In genomic region chr9:104923289-104923688, GRCh38 we compare ENCODE assay signal across 2 cellular contexts.
TF ChIP-seq lines count a peak whose summit lies in the region.

No MANE protein-coding gene starts in this region.

TF ChIP-seq in A549, 52 proteins besides CTCF, POLR2A, EP300 and RAD21 (continued from another document):
- TF ChIP-seq JUNB (IDR thresholded peaks at IDR 0.05) (no peak), EHMT2 (IDR thresholded peaks at IDR 0.05; ENCODE audit: low read depth) (no peak), ZNF302 (CRISPR knock-in tag; IDR thresholded peaks at IDR 0.05) (no peak), CEBPB (IDR thresholded peaks at IDR 0.05) (peak; percentile 28 to 35; a peak in 2 of 4 replicates)
TF ChIP-seq in A549: peak in this region for 1.

TF ChIP-seq in K562, 482 proteins besides CTCF, POLR2A, EP300 and RAD21:
- TF ChIP-seq, protein P1, sequence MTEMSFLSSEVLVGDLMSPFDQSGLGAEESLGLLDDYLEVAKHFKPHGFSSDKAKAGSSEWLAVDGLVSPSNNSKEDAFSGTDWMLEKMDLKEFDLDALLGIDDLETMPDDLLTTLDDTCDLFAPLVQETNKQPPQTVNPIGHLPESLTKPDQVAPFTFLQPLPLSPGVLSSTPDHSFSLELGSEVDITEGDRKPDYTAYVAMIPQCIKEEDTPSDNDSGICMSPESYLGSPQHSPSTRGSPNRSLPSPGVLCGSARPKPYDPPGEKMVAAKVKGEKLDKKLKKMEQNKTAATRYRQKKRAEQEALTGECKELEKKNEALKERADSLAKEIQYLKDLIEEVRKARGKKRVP (CRISPR knock-in tag; IDR thresholded peaks at IDR 0.05) = peak; percentile 79
- TF ChIP-seq NR2C1 (IDR thresholded peaks at IDR 0.05) (no peak), NR2C1 (tag; IDR thresholded peaks at IDR 0.05) (no peak), NONO (IDR thresholded peaks at IDR 0.05; ENCODE audit: low read depth in 2 of 2, low read length in 1 of 2) (no peak), CEBPG (CRISPR knock-in tag; IDR thresholded peaks at IDR 0.05) (peak; percentile 63), CEBPG (tag; conservative IDR thresholded peaks at IDR 0.05 in 1 of 2, IDR thresholded peaks at IDR 0.05 in 1 of 2) (peak; percentile 62 to 91), SRSF9 (IDR thresholded peaks at IDR 0.05; ENCODE audit: borderline replicate concordance, low read depth, low read length) (no peak), ZNF347 (CRISPR knock-in tag; IDR thresholded peaks at IDR 0.05; ENCODE audit: low read depth) (no peak), ZNF12 (CRISPR knock-in tag; IDR thresholded peaks at IDR 0.05) (no peak), RNF2 (IDR thresholded peaks at IDR 0.05) (no peak), ZNF584 (CRISPR knock-in tag; IDR thresholded peaks at IDR 0.05; ENCODE audit: low read depth) (no peak), SMAD3 (CRISPR knock-in tag; conservative IDR thresholded peaks at IDR 0.05) (no peak), SRSF7 (optimal IDR thresholded peaks at IDR 0.05; ENCODE audit: low read depth, low read length) (no peak), WHSC1 (IDR thresholded peaks at IDR 0.05; ENCODE audit: low read length) (no peak), TCF7 (IDR thresholded peaks at IDR 0.05; ENCODE audit: borderline replicate concordance) (no peak), PTRF (tag; IDR thresholded peaks at IDR 0.05) (no peak), RFX5 (IDR thresholded peaks at IDR 0.05; ENCODE audit: low read depth, low read length) (no peak), POLR2AphosphoS2 (IDR thresholded peaks at IDR 0.05; ENCODE audit: low read length) (no peak), LARP7 (IDR thresholded peaks at IDR 0.05) (no peak), MXD1 (CRISPR knock-in tag; IDR thresholded peaks at IDR 0.05; ENCODE audit: borderline replicate concordance, poor library complexity, severe bottlenecking) (no peak), DMBX1 (CRISPR knock-in tag; IDR thresholded peaks at IDR 0.05; ENCODE audit: borderline replicate concordance) (no peak), CEBPB (tag; IDR thresholded peaks at IDR 0.05) (peak; percentile 11; the same call in 1 of the 2 replicates)
- TF ChIP-seq, protein P2, sequence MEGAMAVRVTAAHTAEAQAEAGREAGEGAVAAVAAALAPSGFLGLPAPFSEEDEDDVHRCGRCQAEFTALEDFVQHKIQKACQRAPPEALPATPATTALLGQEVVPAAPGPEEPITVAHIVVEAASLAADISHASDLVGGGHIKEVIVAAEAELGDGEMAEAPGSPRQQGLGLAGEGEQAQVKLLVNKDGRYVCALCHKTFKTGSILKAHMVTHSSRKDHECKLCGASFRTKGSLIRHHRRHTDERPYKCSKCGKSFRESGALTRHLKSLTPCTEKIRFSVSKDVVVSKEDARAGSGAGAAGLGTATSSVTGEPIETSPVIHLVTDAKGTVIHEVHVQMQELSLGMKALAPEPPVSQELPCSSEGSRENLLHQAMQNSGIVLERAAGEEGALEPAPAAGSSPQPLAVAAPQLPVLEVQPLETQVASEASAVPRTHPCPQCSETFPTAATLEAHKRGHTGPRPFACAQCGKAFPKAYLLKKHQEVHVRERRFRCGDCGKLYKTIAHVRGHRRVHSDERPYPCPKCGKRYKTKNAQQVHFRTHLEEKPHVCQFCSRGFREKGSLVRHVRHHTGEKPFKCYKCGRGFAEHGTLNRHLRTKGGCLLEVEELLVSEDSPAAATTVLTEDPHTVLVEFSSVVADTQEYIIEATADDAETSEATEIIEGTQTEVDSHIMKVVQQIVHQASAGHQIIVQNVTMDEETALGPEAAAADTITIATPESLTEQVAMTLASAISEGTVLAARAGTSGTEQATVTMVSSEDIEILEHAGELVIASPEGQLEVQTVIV (CRISPR knock-in tag; IDR thresholded peaks at IDR 0.05; ENCODE audit: borderline replicate concordance) = no peak
- TF ChIP-seq, protein P3, sequence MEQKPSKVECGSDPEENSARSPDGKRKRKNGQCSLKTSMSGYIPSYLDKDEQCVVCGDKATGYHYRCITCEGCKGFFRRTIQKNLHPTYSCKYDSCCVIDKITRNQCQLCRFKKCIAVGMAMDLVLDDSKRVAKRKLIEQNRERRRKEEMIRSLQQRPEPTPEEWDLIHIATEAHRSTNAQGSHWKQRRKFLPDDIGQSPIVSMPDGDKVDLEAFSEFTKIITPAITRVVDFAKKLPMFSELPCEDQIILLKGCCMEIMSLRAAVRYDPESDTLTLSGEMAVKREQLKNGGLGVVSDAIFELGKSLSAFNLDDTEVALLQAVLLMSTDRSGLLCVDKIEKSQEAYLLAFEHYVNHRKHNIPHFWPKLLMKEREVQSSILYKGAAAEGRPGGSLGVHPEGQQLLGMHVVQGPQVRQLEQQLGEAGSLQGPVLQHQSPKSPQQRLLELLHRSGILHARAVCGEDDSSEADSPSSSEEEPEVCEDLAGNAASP (IDR thresholded peaks at IDR 0.05) = no peak
TF ChIP-seq in K562: peak in this region for 3.
